In the genomic region with DNA sequence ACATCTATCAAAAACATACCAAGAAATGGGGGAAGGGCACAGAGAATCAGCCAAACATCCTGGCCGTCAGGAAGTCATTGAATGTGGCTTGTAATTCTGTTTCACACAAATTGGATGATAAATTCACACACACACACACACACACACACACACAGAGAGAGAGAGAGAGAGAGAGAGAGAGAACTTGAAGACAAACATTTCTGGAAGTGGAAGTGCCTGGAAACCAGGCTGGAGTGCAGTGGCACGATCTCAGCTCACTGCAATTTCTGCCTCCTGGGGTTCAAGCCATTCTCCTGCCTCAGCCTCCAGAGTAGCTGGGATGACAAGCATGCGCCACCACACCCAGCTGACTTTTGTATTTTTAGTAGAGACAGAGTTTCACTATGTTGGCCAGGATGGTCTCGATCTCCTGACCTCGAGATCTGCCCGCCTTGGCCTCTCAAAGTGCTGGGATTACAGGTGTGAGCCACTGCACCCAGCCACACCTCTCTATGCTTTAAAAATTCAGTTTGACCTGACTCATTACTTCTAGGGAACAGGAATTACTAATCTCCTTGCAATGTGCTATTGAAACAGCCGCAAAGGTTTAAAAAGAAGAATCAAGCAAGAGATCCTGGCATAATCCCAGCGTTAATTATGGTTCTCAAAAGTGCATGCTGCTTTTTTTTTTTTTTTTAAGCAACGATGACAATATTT, we compare ENCODE assay signal across 1 cellular context.
TF ChIP-seq lines count a peak whose summit lies in the region.

No MANE protein-coding gene starts in this region.

TF ChIP-seq in IMR-90, 13 proteins besides CTCF, POLR2A, EP300 and RAD21:
- TF ChIP-seq FOS (IDR thresholded peaks at IDR 0.05; ENCODE audit: low read depth, low read length), result no peak
- no peak for TF ChIP-seq BHLHE40 (IDR thresholded peaks at IDR 0.05; ENCODE audit: low read depth, low read length)
- TF ChIP-seq MAFK (IDR thresholded peaks at IDR 0.05; ENCODE audit: low read depth, low read length), result no peak
- no peak for TF ChIP-seq ELK1 (IDR thresholded peaks at IDR 0.05; ENCODE audit: borderline replicate concordance, low read depth, low read length)
- no peak for TF ChIP-seq MAZ (IDR thresholded peaks at IDR 0.05; ENCODE audit: borderline replicate concordance, low read depth, low read length)
- no peak for TF ChIP-seq RFX5 (IDR thresholded peaks at IDR 0.05; ENCODE audit: low read depth, low read length)
- no peak for TF ChIP-seq MXI1 (IDR thresholded peaks at IDR 0.05; ENCODE audit: borderline replicate concordance, low read depth, low read length)
- TF ChIP-seq CEBPB (IDR thresholded peaks at IDR 0.05; ENCODE audit: low read depth, low read length), result no peak
- TF ChIP-seq SMC3 (IDR thresholded peaks at IDR 0.05; ENCODE audit: low read depth, low read length), result no peak
- no peak for TF ChIP-seq RCOR1 (IDR thresholded peaks at IDR 0.05; ENCODE audit: insufficient replicate concordance, low read length)
- no peak for TF ChIP-seq CHD1 (IDR thresholded peaks at IDR 0.05; ENCODE audit: low read depth, low read length)
- TF ChIP-seq, protein P1, sequence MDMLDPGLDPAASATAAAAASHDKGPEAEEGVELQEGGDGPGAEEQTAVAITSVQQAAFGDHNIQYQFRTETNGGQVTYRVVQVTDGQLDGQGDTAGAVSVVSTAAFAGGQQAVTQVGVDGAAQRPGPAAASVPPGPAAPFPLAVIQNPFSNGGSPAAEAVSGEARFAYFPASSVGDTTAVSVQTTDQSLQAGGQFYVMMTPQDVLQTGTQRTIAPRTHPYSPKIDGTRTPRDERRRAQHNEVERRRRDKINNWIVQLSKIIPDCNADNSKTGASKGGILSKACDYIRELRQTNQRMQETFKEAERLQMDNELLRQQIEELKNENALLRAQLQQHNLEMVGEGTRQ (IDR thresholded peaks at IDR 0.05; ENCODE audit: low read depth, low read length), result no peak
- no peak for TF ChIP-seq NFE2L2 (IDR thresholded peaks at IDR 0.05; ENCODE audit: low read depth, low read length)
